In genomic region chr17:57984936-57985674, GRCh38 we compare ENCODE assay signal across 10 cellular contexts. TPM values are rescaled to one million over a fixed set of nuclear protein-coding genes. Genes with fewer than 3 reads are reported as not detected.
DNase-seq lines count a peak whose midpoint lies in the region; ATAC-seq and TF ChIP-seq lines count a peak whose summit lies in the region.
"Had no signal": no experiment of that assay in that cellular context is flagged by ENCODE, and none has a peak within 500 bp of the region (broad histone marks: within the 10 kb centered on the region; RNA-seq: fewer than 3 reads in every experiment).

No MANE protein-coding gene starts in this region.

- H3K27me3 Mint-ChIP-seq in activated naive CD8-positive, alpha-beta T cell, result no peaks in the 10 kb centered on the region
- H3K27me3 Mint-ChIP-seq in activated naive CD8-positive, alpha-beta T cell treated with anti-CD3 and anti-CD28 coated beads, Interleukin-2, amount 50 U/mL, for 24 hours, result no peaks in the 10 kb centered on the region
- H3K27me3 Mint-ChIP-seq in activated naive CD8-positive, alpha-beta T cell treated with anti-CD3 and anti-CD28 coated beads, Interleukin-2, amount 10 ng/mL, durations not matched to agents 7 days and 5 days, result no peaks in the 10 kb centered on the region

- H2AFZ ChIP-seq in mesenchymal stem cell (ENCODE audit: low read depth, low read length), result no peak overlapping the region
- H2AFZ ChIP-seq: parathyroid adenoma had no signal

- H3K4me3 ChIP-seq in mesenchymal stem cell (ENCODE audit: insufficient read depth in 1 of 2, low read depth in 1 of 2, low read length in 2 of 2), result peak overlapping the region in 1 of 2 experiments; percentile 87
- H3K4me3 ChIP-seq in thoracic aorta, result peak overlapping the region; percentile 34

- peak overlapping the region; percentile 68 for H3K27ac ChIP-seq in mesenchymal stem cell (ENCODE audit: low read length, poor library complexity, severe bottlenecking)
- no peak overlapping the region for H3K27ac ChIP-seq in thoracic aorta
- H3K27ac ChIP-seq: parathyroid adenoma had no signal

- H3K27ac Mint-ChIP-seq in activated naive CD8-positive, alpha-beta T cell, result peak overlapping the region; percentile 73
- H3K27ac Mint-ChIP-seq in activated naive CD8-positive, alpha-beta T cell treated with anti-CD3 and anti-CD28 coated beads, Interleukin-2, amount 50 U/mL, for 24 hours, result no peak overlapping the region
- no peak overlapping the region for H3K27ac Mint-ChIP-seq in activated naive CD8-positive, alpha-beta T cell treated with anti-CD3 and anti-CD28 coated beads, Interleukin-2, amount 10 ng/mL, durations not matched to agents 7 days and 5 days

- H3K27me3 ChIP-seq in mesenchymal stem cell (ENCODE audit: control insufficient read depth in 1 of 2, insufficient read depth in 1 of 2, low read length in 2 of 2) (no peaks in the 10 kb centered on the region), thoracic aorta (replicated peaks; ENCODE audit: insufficient read depth) (no peaks in the 10 kb centered on the region)

- peak overlapping the region; percentile 69 for H3K4me3 Mint-ChIP-seq in activated naive CD8-positive, alpha-beta T cell
- H3K4me3 Mint-ChIP-seq in activated naive CD8-positive, alpha-beta T cell treated with anti-CD3 and anti-CD28 coated beads, Interleukin-2, amount 50 U/mL, for 24 hours, result no peak overlapping the region
- peak overlapping the region; percentile 49 for H3K4me3 Mint-ChIP-seq in activated naive CD8-positive, alpha-beta T cell treated with anti-CD3 and anti-CD28 coated beads, Interleukin-2, amount 10 ng/mL, durations not matched to agents 7 days and 5 days

- H4K8ac ChIP-seq in mesenchymal stem cell (ENCODE audit: low read length), result no peak overlapping the region

- H3K23ac ChIP-seq in mesenchymal stem cell (ENCODE audit: low read length in 2 of 2), result no peak overlapping the region

- H2BK120ac ChIP-seq in mesenchymal stem cell (ENCODE audit: low read depth, low read length), result no peak overlapping the region

- DNase-seq in activated naive CD8-positive, alpha-beta T cell treated with anti-CD3 and anti-CD28 coated beads, Interleukin-2, amount 50 U/mL, for 24 hours, result no peak
- no peak for DNase-seq in activated naive CD8-positive, alpha-beta T cell treated with anti-CD3 and anti-CD28 coated beads, Interleukin-2, amount 10 ng/mL, durations not matched to agents 7 days and 5 days
- DNase-seq in mesenchymal stem cell (peak; percentile 52), thoracic aorta (ENCODE audit: low spot score) (no peak), middle frontal gyrus (ENCODE audit: extremely low spot score, low spot score) (no peak)
- DNase-seq in activated CD4-positive, CD25-positive, alpha-beta regulatory T cell treated with anti-CD3 and anti-CD28 coated beads, Interleukin-2, amount 50 U/mL, for 72 hours, result no peak
- DNase-seq: KBM-7 had no signal

- no peaks in the 10 kb centered on the region for H3K79me1 ChIP-seq in mesenchymal stem cell (replicated peaks; ENCODE audit: low read length, poor library complexity, severe bottlenecking)

- peak overlapping the region; percentile 95 for H3K9ac ChIP-seq in mesenchymal stem cell (ENCODE audit: low read length)
- H3K9ac ChIP-seq: parathyroid adenoma had no signal

- no peak for TF ChIP-seq CTCF in thoracic aorta (IDR thresholded peaks at IDR 0.05)

- H3K36me3 ChIP-seq in mesenchymal stem cell (ENCODE audit: control insufficient read depth in 1 of 2, insufficient read depth in 2 of 2, low read depth in 1 of 2, low read length in 2 of 2) (peaks cover 5 to 33% of the 10 kb centered on the region in 2 experiments), thoracic aorta (peaks cover 5% of the 10 kb centered on the region)

- no peak overlapping the region for H3K4ac ChIP-seq in mesenchymal stem cell (ENCODE audit: low read depth in 1 of 2, low read length in 2 of 2)

- H3K18ac ChIP-seq in mesenchymal stem cell (ENCODE audit: low read depth in 1 of 2, low read length in 2 of 2), result no peak overlapping the region

- no peak overlapping the region for H2AK5ac ChIP-seq in mesenchymal stem cell (ENCODE audit: low read length, severe bottlenecking)

- no peaks in the 10 kb centered on the region for H3K9me3 Mint-ChIP-seq in activated naive CD8-positive, alpha-beta T cell (ENCODE audit: low read depth)
- no peaks in the 10 kb centered on the region for H3K9me3 Mint-ChIP-seq in activated naive CD8-positive, alpha-beta T cell treated with anti-CD3 and anti-CD28 coated beads, Interleukin-2, amount 50 U/mL, for 24 hours
- no peaks in the 10 kb centered on the region for H3K9me3 Mint-ChIP-seq in activated naive CD8-positive, alpha-beta T cell treated with anti-CD3 and anti-CD28 coated beads, Interleukin-2, amount 10 ng/mL, durations not matched to agents 7 days and 5 days

- POLR2A ChIA-PET in activated naive CD8-positive, alpha-beta T cell treated with anti-CD3 and anti-CD28 coated beads, Interleukin-2, amount 10 ng/mL, durations not matched to agents 7 days and 5 days (lab: Charles Lee), result interaction anchor here (0.5 to 3.0 kb wide), 2 partner anchors 22 to 34 kb away, joined by 7 to 19 read pairs; partner anchors contain the start of gene SRSF1

- no peak overlapping the region for H3K14ac ChIP-seq in mesenchymal stem cell (ENCODE audit: low read length in 2 of 2)

- peaks cover 9% of the 10 kb centered on the region for H3K4me1 ChIP-seq in mesenchymal stem cell (ENCODE audit: control insufficient read depth, insufficient read depth, low read depth, low read length)
- peaks cover 32 to 60% of the 10 kb centered on the region in 2 donors for H3K4me1 ChIP-seq in thoracic aorta (ENCODE audit: control insufficient read depth in 1 of 2, low read depth in 2 of 2)

- H2BK12ac ChIP-seq in mesenchymal stem cell (ENCODE audit: low read length in 2 of 2), result no peak overlapping the region

- ATAC-seq in activated naive CD8-positive, alpha-beta T cell treated with anti-CD3 and anti-CD28 coated beads, Interleukin-2, amount 50 U/mL, for 24 hours, result no peak
- no peak for ATAC-seq in activated naive CD8-positive, alpha-beta T cell treated with anti-CD3 and anti-CD28 coated beads, Interleukin-2, amount 10 ng/mL, durations not matched to agents 7 days and 5 days (ENCODE audit: low read depth)
- no peak for ATAC-seq in thoracic aorta (ENCODE audit: insufficient number of reproducible peaks, low FRiP score, low read depth)
- no peak for ATAC-seq in GM21526 (IDR thresholded peaks at IDR 0.05; ENCODE audit: low FRiP score, unreplicated experiment)

- no peaks in the 10 kb centered on the region for H3K36me3 Mint-ChIP-seq in activated naive CD8-positive, alpha-beta T cell
- H3K36me3 Mint-ChIP-seq in activated naive CD8-positive, alpha-beta T cell treated with anti-CD3 and anti-CD28 coated beads, Interleukin-2, amount 50 U/mL, for 24 hours (ENCODE audit: low read depth), result peaks cover 14% of the 10 kb centered on the region
- H3K36me3 Mint-ChIP-seq in activated naive CD8-positive, alpha-beta T cell treated with anti-CD3 and anti-CD28 coated beads, Interleukin-2, amount 10 ng/mL, durations not matched to agents 7 days and 5 days, result peaks cover 18% of the 10 kb centered on the region

- H2BK5ac ChIP-seq in mesenchymal stem cell (ENCODE audit: low read depth, low read length, poor library complexity, severe bottlenecking), result no peak overlapping the region

- H3K9me3 ChIP-seq in mesenchymal stem cell (ENCODE audit: control insufficient read depth, low read length) (no peaks in the 10 kb centered on the region), thoracic aorta (no peaks in the 10 kb centered on the region)

- no peak overlapping the region for H4K91ac ChIP-seq in mesenchymal stem cell (ENCODE audit: low read length)

- WGBS in mesenchymal stem cell, result 46% methylated on average over 2 of the region's 4 CpGs

- peaks cover 72% of the 10 kb centered on the region for H3K4me1 Mint-ChIP-seq in activated naive CD8-positive, alpha-beta T cell (ENCODE audit: low read depth)
- H3K4me1 Mint-ChIP-seq in activated naive CD8-positive, alpha-beta T cell treated with anti-CD3 and anti-CD28 coated beads, Interleukin-2, amount 50 U/mL, for 24 hours, result peaks cover 65% of the 10 kb centered on the region
- peaks cover 52% of the 10 kb centered on the region for H3K4me1 Mint-ChIP-seq in activated naive CD8-positive, alpha-beta T cell treated with anti-CD3 and anti-CD28 coated beads, Interleukin-2, amount 10 ng/mL, durations not matched to agents 7 days and 5 days

- H2BK15ac ChIP-seq in mesenchymal stem cell (ENCODE audit: low read depth, poor library complexity, severe bottlenecking), result no peak overlapping the region

- peak overlapping the region; percentile 13 for H3K4me2 ChIP-seq in mesenchymal stem cell (ENCODE audit: low read length, poor library complexity, severe bottlenecking)

RNA-seq across cellular contexts. Expression of gene VEZF1, which starts 2.9 kb away (rescaled TPM):
- total RNA-seq in activated naive CD8-positive, alpha-beta T cell treated with anti-CD3 and anti-CD28 coated beads, Interleukin-2, amount 10 ng/mL, durations not matched to agents 7 days and 5 days, result 10 to 100 TPM; 54.0 to 57.8 TPM
- 45.1 TPM for polyA plus RNA-seq in mesenchymal stem cell (2013, experiment 1 of 2)
- 43.6 TPM for polyA plus RNA-seq in mesenchymal stem cell (2013, experiment 2 of 2)
- 10 to 100 TPM; 68.4 to 75.5 TPM for total RNA-seq in thoracic aorta

RNA-seq across cellular contexts. Expression of gene SRSF1, which starts 21.9 kb away (rescaled TPM):
- 100 to 1,000 TPM; 314 to 323 TPM for total RNA-seq in activated naive CD8-positive, alpha-beta T cell treated with anti-CD3 and anti-CD28 coated beads, Interleukin-2, amount 10 ng/mL, durations not matched to agents 7 days and 5 days
- 121 TPM for polyA plus RNA-seq in mesenchymal stem cell (2013, experiment 1 of 2)
- polyA plus RNA-seq in mesenchymal stem cell (2013, experiment 2 of 2), result 123 TPM
- 100 to 1,000 TPM; 132 to 220 TPM for total RNA-seq in thoracic aorta

RNA-seq across cellular contexts. Expression of gene CUEDC1, which starts 29.9 kb away (rescaled TPM):
- 1 to 10 TPM in 1 of 2 experiments, under 1 TPM in 1; 0.28 to 1.2 TPM for total RNA-seq in activated naive CD8-positive, alpha-beta T cell treated with anti-CD3 and anti-CD28 coated beads, Interleukin-2, amount 10 ng/mL, durations not matched to agents 7 days and 5 days
- 23.1 TPM for polyA plus RNA-seq in mesenchymal stem cell (2013, experiment 1 of 2)
- 22.1 TPM for polyA plus RNA-seq in mesenchymal stem cell (2013, experiment 2 of 2)
- 10 to 100 TPM; 32.7 to 93.1 TPM for total RNA-seq in thoracic aorta

Comparison
In these comparisons a context has a peak if more than half of its experiments do, and no peak if none do; other contexts are left out.
1. RNA of gene CUEDC1, which starts 29.9 kb away (total RNA-seq): 32.7 to 93.1 TPM in thoracic aorta; 0.28 to 1.2 TPM in activated naive CD8-positive, alpha-beta T cell treated with anti-CD3 and anti-CD28 coated beads, Interleukin-2, amount 10 ng/mL, durations not matched to agents 7 days and 5 days; every median in the first group is over 10 times any median in the second.